1 cellular context compared by ENCODE assay signal in the genomic region with DNA sequence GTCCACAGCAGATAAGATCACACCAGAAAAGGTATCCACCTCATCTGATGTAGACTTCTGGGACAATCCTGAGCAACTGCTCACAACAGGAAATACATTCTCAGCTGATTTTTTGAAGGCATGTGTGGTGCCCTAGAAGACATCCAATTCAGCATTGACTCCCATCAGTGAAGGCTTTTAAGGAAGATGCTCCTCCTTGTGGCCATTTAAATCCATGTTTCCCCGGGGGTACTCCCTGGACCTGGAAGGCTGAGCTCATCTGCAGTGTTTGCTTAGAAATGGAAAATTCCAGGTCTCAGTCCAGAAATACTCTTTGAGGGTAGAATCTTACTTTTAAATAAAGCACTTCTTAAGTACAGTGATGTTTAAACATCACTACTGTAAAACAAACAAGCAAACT.
TF ChIP-seq lines count a peak whose summit lies in the region.

No MANE protein-coding gene starts in this region.

TF ChIP-seq in IMR-90, 13 proteins besides CTCF, POLR2A, EP300 and RAD21 (continued from another document):
- TF ChIP-seq, protein P1, sequence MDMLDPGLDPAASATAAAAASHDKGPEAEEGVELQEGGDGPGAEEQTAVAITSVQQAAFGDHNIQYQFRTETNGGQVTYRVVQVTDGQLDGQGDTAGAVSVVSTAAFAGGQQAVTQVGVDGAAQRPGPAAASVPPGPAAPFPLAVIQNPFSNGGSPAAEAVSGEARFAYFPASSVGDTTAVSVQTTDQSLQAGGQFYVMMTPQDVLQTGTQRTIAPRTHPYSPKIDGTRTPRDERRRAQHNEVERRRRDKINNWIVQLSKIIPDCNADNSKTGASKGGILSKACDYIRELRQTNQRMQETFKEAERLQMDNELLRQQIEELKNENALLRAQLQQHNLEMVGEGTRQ (IDR thresholded peaks at IDR 0.05; ENCODE audit: low read depth, low read length): no peak
- TF ChIP-seq MAFK (IDR thresholded peaks at IDR 0.05; ENCODE audit: low read depth, low read length): no peak
- TF ChIP-seq RFX5 (IDR thresholded peaks at IDR 0.05; ENCODE audit: low read depth, low read length): no peak
- no peak for TF ChIP-seq BHLHE40 (IDR thresholded peaks at IDR 0.05; ENCODE audit: low read depth, low read length)
- TF ChIP-seq RCOR1 (IDR thresholded peaks at IDR 0.05; ENCODE audit: insufficient replicate concordance, low read length): no peak
- TF ChIP-seq MAZ (IDR thresholded peaks at IDR 0.05; ENCODE audit: borderline replicate concordance, low read depth, low read length): no peak
- no peak for TF ChIP-seq SMC3 (IDR thresholded peaks at IDR 0.05; ENCODE audit: low read depth, low read length)
- TF ChIP-seq, protein P2, sequence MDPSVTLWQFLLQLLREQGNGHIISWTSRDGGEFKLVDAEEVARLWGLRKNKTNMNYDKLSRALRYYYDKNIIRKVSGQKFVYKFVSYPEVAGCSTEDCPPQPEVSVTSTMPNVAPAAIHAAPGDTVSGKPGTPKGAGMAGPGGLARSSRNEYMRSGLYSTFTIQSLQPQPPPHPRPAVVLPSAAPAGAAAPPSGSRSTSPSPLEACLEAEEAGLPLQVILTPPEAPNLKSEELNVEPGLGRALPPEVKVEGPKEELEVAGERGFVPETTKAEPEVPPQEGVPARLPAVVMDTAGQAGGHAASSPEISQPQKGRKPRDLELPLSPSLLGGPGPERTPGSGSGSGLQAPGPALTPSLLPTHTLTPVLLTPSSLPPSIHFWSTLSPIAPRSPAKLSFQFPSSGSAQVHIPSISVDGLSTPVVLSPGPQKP (IDR thresholded peaks at IDR 0.05; ENCODE audit: borderline replicate concordance, low read depth, low read length): no peak
